In the genomic region with DNA sequence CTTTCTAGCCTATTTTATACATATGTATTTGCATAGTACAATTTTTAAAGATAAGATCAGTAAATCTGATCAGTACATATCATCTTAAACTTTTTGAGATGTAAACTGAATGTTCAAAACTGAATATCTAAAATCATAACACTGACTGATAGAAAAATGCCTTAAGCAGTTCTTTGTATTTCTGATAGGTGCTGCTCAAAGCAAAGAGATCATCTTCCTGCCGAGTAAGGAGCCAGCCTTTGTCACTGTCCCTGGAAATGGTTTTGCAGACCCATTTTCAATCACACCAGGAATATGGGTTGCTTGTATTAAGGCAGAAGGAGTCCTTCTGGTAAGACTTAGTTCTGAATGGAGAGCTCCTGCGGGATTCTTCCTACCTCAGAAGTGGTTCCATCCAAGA, we compare ENCODE assay signal across 1 cellular context.
A peak's percentile ranks its signal among the peaks of the same experiment; 100 is the strongest.
TF ChIP-seq lines count a peak whose summit lies in the region.

No MANE protein-coding gene starts in this region.

TF ChIP-seq in GM12878, 131 proteins besides CTCF, POLR2A, EP300 and RAD21 (continued from another document):
- TF ChIP-seq SMC3 (IDR thresholded peaks at IDR 0.05; ENCODE audit: borderline replicate concordance, low read length) = 0 out of 2 replicates have a peak, but pooled peaks have one; percentile 26
- TF ChIP-seq POU2F2 (IDR thresholded peaks at IDR 0.05; ENCODE audit: borderline replicate concordance, low read depth, low read length) = no peak
